Comparison of ENCODE assay signal across 11 cellular contexts in the genomic region with DNA sequence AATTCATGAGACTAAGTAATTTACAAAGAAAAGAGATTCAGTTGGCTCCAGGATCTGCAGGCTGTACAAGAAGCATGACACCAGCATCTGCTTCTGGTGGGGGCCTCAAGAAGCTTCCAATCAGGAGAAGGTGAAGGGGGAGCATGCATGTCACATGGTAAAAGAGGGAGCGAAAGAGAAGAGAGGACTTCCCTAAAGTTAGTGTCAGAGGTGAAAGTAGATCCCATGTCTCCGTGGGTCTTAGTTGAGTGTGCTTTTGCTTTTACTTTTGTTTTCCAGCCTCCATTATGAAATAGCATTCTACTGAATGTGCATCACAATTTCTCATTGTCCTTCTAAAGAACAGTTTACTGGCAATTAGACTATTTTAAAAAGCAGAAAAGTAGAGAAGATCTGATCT.
A peak's percentile ranks its signal among the peaks of the same experiment; 100 is the strongest.
DNase-seq lines count a peak whose midpoint lies in the region; ATAC-seq and TF ChIP-seq lines count a peak whose summit lies in the region.
"Had no signal": no experiment of that assay in that cellular context is flagged by ENCODE, and none has a peak within 500 bp of the region (broad histone marks: within the 10 kb centered on the region; RNA-seq: fewer than 3 reads in every experiment).

No MANE protein-coding gene starts in this region.

- ATAC-seq in GM18520 (IDR thresholded peaks at IDR 0.05; ENCODE audit: unreplicated experiment): peak; percentile 61
- ATAC-seq in GM21576 (IDR thresholded peaks at IDR 0.05; ENCODE audit: unreplicated experiment): peak; percentile 69
- ATAC-seq in HG03558 (IDR thresholded peaks at IDR 0.05; ENCODE audit: extremely low read depth, unreplicated experiment): peak; percentile 72
- no peak for ATAC-seq in left colon

- intact Hi-C loops in left colon (cut with DNase I, micrococcal nuclease): no loop called here

- H3K27me3 Mint-ChIP-seq in chondrocyte (ENCODE audit: low read depth): no peaks in the 10 kb centered on the region
- H3K27me3 Mint-ChIP-seq: central memory CD8-positive, alpha-beta T cell had no signal

- no peaks in the 10 kb centered on the region for H3K9me3 Mint-ChIP-seq in chondrocyte (ENCODE audit: low read depth)

- H3K4me3 Mint-ChIP-seq in chondrocyte (ENCODE audit: unreplicated experiment): no peak overlapping the region
- H3K4me3 Mint-ChIP-seq: central memory CD8-positive, alpha-beta T cell had no signal

- H3K4me1 Mint-ChIP-seq in chondrocyte (ENCODE audit: low read depth): peaks cover 35% of the 10 kb centered on the region

- no peak overlapping the region for H3K27ac Mint-ChIP-seq in chondrocyte (ENCODE audit: unreplicated experiment)

- TF ChIP-seq CTCF in chondrocyte (IDR thresholded peaks at IDR 0.05): no peak

- peaks cover 6% of the 10 kb centered on the region for H3K36me3 Mint-ChIP-seq in chondrocyte (ENCODE audit: low read depth)

- peak; percentile 24 for DNase-seq in iris pigment epithelial cell (ENCODE audit: low read depth)
- DNase-seq in NCI-H1436 (lab: John Stamatoyannopoulos, UW): no peak
- no peak for DNase-seq in HuH-7.5 (ENCODE audit: low spot score)
- DNase-seq in chondrocyte (ENCODE audit: low spot score): no peak
- no peak for DNase-seq in left colon
- DNase-seq: kidney, NCI-H1417 treated with DMSO at 0.1 percent for 48 hours had no signal
